3 cellular contexts compared by ENCODE assay signal in genomic region chr3:172060234-172060633, GRCh38.
TF ChIP-seq lines count a peak whose summit lies in the region.

No MANE protein-coding gene starts in this region.

TF ChIP-seq in GM23338, 12 proteins besides CTCF, POLR2A, EP300 and RAD21:
- TF ChIP-seq ETS1 (IDR thresholded peaks at IDR 0.05), result no peak
TF ChIP-seq in GM23338: peak in this region for 0.

TF ChIP-seq in liver, 16 proteins besides CTCF, POLR2A, EP300 and RAD21 (continued from another document):
- TF ChIP-seq ATF3 (IDR thresholded peaks at IDR 0.05), result no peak
- no peak for TF ChIP-seq ZBTB33 (IDR thresholded peaks at IDR 0.05)
- no peak for TF ChIP-seq REST (IDR thresholded peaks at IDR 0.05)
- no peak for TF ChIP-seq SP1 (IDR thresholded peaks at IDR 0.05)
- no peak for TF ChIP-seq RXRA (IDR thresholded peaks at IDR 0.05)
- TF ChIP-seq YY1 (IDR thresholded peaks at IDR 0.05), result no peak
- no peak for TF ChIP-seq GABPA (IDR thresholded peaks at IDR 0.05 in 1 of 2, conservative IDR thresholded peaks at IDR 0.05 in 1 of 2)
- no peak for TF ChIP-seq HNF4A (conservative IDR thresholded peaks at IDR 0.05)
- no peak for TF ChIP-seq FOXA2 (IDR thresholded peaks at IDR 0.05)
- no peak for TF ChIP-seq TAF1 (conservative IDR thresholded peaks at IDR 0.05)

TF ChIP-seq in SK-N-SH, 30 proteins besides CTCF, POLR2A, EP300 and RAD21 (continued from another document):
- TF ChIP-seq USF2 (IDR thresholded peaks at IDR 0.05; ENCODE audit: borderline replicate concordance, low read depth, low read length), result no peak
- no peak for TF ChIP-seq PBX3 (IDR thresholded peaks at IDR 0.05)
- TF ChIP-seq YY1 (IDR thresholded peaks at IDR 0.05; ENCODE audit: low read depth), result no peak
- no peak for TF ChIP-seq FOSL2 (IDR thresholded peaks at IDR 0.05; ENCODE audit: borderline replicate concordance, low read depth)
- no peak for TF ChIP-seq NRF1 (IDR thresholded peaks at IDR 0.05; ENCODE audit: low read depth, low read length)
- no peak for TF ChIP-seq SMC3 (IDR thresholded peaks at IDR 0.05; ENCODE audit: low read depth, low read length)
- no peak for TF ChIP-seq TEAD4 (IDR thresholded peaks at IDR 0.05; ENCODE audit: borderline replicate concordance, insufficient read depth)
- no peak for TF ChIP-seq ZBTB33 (IDR thresholded peaks at IDR 0.05; ENCODE audit: borderline replicate concordance, low read depth)
- TF ChIP-seq MXI1 (IDR thresholded peaks at IDR 0.05; ENCODE audit: low read depth, low read length), result no peak
